9 cellular contexts compared by ENCODE assay signal in genomic region chr3:53131136-53131495, GRCh38. TPM values are rescaled to one million over a fixed set of nuclear protein-coding genes. Genes with fewer than 3 reads are reported as not detected.
DNase-seq lines count a peak whose midpoint lies in the region; ATAC-seq and TF ChIP-seq lines count a peak whose summit lies in the region.
"Had no signal": no experiment of that assay in that cellular context is flagged by ENCODE, and none has a peak within 500 bp of the region (broad histone marks: within the 10 kb centered on the region; RNA-seq: fewer than 3 reads in every experiment).

No MANE protein-coding gene starts in this region.

- no peaks in the 10 kb centered on the region for H3K36me3 ChIP-seq in Peyer's patch

- DNase-seq in ELR (ENCODE audit: low read depth) (peak; percentile 23), Peyer's patch (peak in 1 of 3 donors; percentile 70), epithelial cell of prostate (ENCODE audit: low read depth, low spot score) (no peak), posterior vena cava (ENCODE audit: low spot score) (peak; percentile 35), HK-2 (ENCODE audit: unreplicated experiment) (no peak)
- no peak for DNase-seq in stimulated activated CD4-positive, alpha-beta T cell treated with anti-CD3 and anti-CD28 coated beads, Interleukin-4, amount 100 ng/mL, for 1 hour
- DNase-seq: NCI-H526 treated with DMSO at 0.1 percent for 48 hours had no signal

- peak overlapping the region in 2 of 4 donors; percentile 75 to 87 for H3K4me3 ChIP-seq in Peyer's patch

- TF ChIP-seq CTCF in Peyer's patch (IDR thresholded peaks at IDR 0.05), result no peak

- H3K27me3 ChIP-seq in Peyer's patch, result no peaks in the 10 kb centered on the region

- peak in 1 of 2 donors; percentile 17 for TF ChIP-seq POLR2A in Peyer's patch (IDR thresholded peaks at IDR 0.05)

- no peak for ATAC-seq in GM19395 (IDR thresholded peaks at IDR 0.05; ENCODE audit: unreplicated experiment)
- no peak for ATAC-seq in GM19467 (IDR thresholded peaks at IDR 0.05; ENCODE audit: unreplicated experiment)

- H3K27ac ChIP-seq in Peyer's patch, result peak overlapping the region; percentile 80 to 91 (median 88)
- peak overlapping the region; percentile 74 for H3K27ac ChIP-seq in epithelial cell of prostate

- intact Hi-C loops in posterior vena cava (cut with DNase I), result loop anchor here (5.0 kb wide), 2 partner anchors 61 to 66 kb away; no protein-coding TSS in a partner anchor

- H3K9me3 ChIP-seq in Peyer's patch, result no peaks in the 10 kb centered on the region

- H3K4me1 ChIP-seq in Peyer's patch, result peaks cover 3 to 27% (median 5%) of the 10 kb centered on the region in 4 donors

RNA-seq across cellular contexts. Expression of gene RFT1, which starts 0.9 kb away (rescaled TPM):
- 10 to 100 TPM in 3 of 4 donors, 1 to 10 TPM in 1; 9.0 to 19.8 (median 10.8) TPM for total RNA-seq in Peyer's patch
- total RNA-seq in posterior vena cava, result 10 to 100 TPM; 13.6 to 15.7 TPM

RNA-seq across cellular contexts. Expression of gene PRKCD, which starts 29.9 kb away (rescaled TPM):
- 10 to 100 TPM; 36.3 to 73.1 (median 70.6) TPM for total RNA-seq in Peyer's patch
- total RNA-seq in posterior vena cava, result 10 to 100 TPM; 34.1 to 36.3 TPM

Comparison
In these comparisons a context has a peak if more than half of its experiments do, and no peak if none do; other contexts are left out.
1. DNase-seq: peak in ELR (single experiment) and posterior vena cava (single experiment); none in epithelial cell of prostate (single experiment), stimulated activated CD4-positive, alpha-beta T cell treated with anti-CD3 and anti-CD28 coated beads, Interleukin-4, amount 100 ng/mL, for 1 hour (single experiment) and HK-2 (single experiment).